In the genomic region with DNA sequence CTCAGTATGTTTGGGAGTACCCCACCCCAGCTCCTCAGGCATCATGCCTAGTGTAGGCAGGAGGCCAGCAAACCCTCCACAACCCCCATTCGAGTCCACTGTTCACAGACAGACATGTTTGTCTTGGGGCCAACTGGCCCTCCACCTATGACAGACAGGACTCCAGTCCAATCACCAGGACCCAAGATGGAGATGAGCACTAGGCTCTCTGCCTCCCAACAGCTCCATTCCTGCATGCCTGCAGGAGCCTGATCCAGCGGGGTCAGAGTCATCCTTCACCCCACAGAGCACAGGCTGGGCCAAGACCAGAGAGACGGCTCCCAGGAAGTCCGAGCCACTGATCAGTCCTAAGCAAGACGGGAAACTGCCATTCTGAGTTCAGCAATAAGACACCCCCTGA, we compare ENCODE assay signal across 11 cellular contexts. TPM values are rescaled to one million over a fixed set of nuclear protein-coding genes. Genes with fewer than 3 reads are reported as not detected.
A peak's percentile ranks its signal among the peaks of the same experiment; 100 is the strongest.
DNase-seq lines count a peak whose midpoint lies in the region; ATAC-seq and TF ChIP-seq lines count a peak whose summit lies in the region.
"Had no signal": no experiment of that assay in that cellular context is flagged by ENCODE, and none has a peak within 500 bp of the region (broad histone marks: within the 10 kb centered on the region; RNA-seq: fewer than 3 reads in every experiment).

No MANE protein-coding gene starts in this region.

- no peak for TF ChIP-seq CTCF in WTC11 (IDR thresholded peaks at IDR 0.05)
- TF ChIP-seq CTCF in gastrocnemius medialis (IDR thresholded peaks at IDR 0.05 in 4 of 5, conservative IDR thresholded peaks at IDR 0.05 in 1 of 5) = no peak

- H3K27me3 Mint-ChIP-seq in WTC11 (ENCODE audit: low read depth) = no peaks in the 10 kb centered on the region

- H3K27ac ChIP-seq in gastrocnemius medialis = peak overlapping the region in 3 of 4 donors; percentile 1 to 79 (median 69)
- H3K27ac ChIP-seq: foreskin keratinocyte had no signal

- H3K9me3 ChIP-seq in gastrocnemius medialis = no peaks in the 10 kb centered on the region

- H3K4me1 Mint-ChIP-seq in WTC11 = peaks cover 57% of the 10 kb centered on the region

- intact Hi-C loops in gastrocnemius medialis (cut with DNase I; ENCODE audit: low total_unique reads) = no loop called here

- no peak for TF ChIP-seq POLR2A in gastrocnemius medialis (IDR thresholded peaks at IDR 0.05)

- peaks cover 6% of the 10 kb centered on the region; the same call in 1 of the 2 replicates for H3K36me3 Mint-ChIP-seq in WTC11

- no peaks in the 10 kb centered on the region for H3K27me3 ChIP-seq in gastrocnemius medialis
- H3K27me3 ChIP-seq: foreskin keratinocyte had no signal

- peak overlapping the region; percentile 89 for H3K27ac Mint-ChIP-seq in WTC11

- peaks cover 33 to 49% of the 10 kb centered on the region in 2 donors for H3K4me1 ChIP-seq in gastrocnemius medialis

- POLR2A ChIA-PET in WTC11 (lab: Charles Lee) = no interaction called here

- peak; percentile 54 for DNase-seq in EL
- DNase-seq in WTC11 (ENCODE audit: low spot score) = no peak
- peak; percentile 67 for DNase-seq in hepatic stellate cell (ENCODE audit: low spot score)
- DNase-seq in gastrocnemius medialis = no peak
- DNase-seq in activated CD8-positive, alpha-beta memory T cell treated with anti-CD3 and anti-CD28 coated beads, Interleukin-2, amount 50 U/mL, for 4 hours = no peak
- DNase-seq in NCI-H146 (lab: John Stamatoyannopoulos, UW) = no peak
- DNase-seq: amygdala; stimulated activated naive CD8-positive, alpha-beta T cell treated with anti-CD3 and anti-CD28 coated beads, Interleukin-15, amount 100 ng/mL, for 72 hours had no signal

- peak; percentile 27 for ATAC-seq in WTC11
- ATAC-seq in gastrocnemius medialis = no peak
- ATAC-seq in GM18498 (IDR thresholded peaks at IDR 0.05; ENCODE audit: unreplicated experiment) = no peak
- no peak for ATAC-seq in GM21528 (IDR thresholded peaks at IDR 0.05; ENCODE audit: low FRiP score, unreplicated experiment)
- ATAC-seq: foreskin keratinocyte; stimulated activated naive CD8-positive, alpha-beta T cell treated with anti-CD3 and anti-CD28 coated beads, Interleukin-15, amount 100 ng/mL, for 72 hours had no signal

- no peak overlapping the region for H3K4me3 ChIP-seq in gastrocnemius medialis

- H3K4me3 Mint-ChIP-seq in WTC11 = no peak overlapping the region
- H3K4me3 Mint-ChIP-seq: stimulated activated naive CD8-positive, alpha-beta T cell treated with anti-CD3 and anti-CD28 coated beads, Interleukin-15, amount 100 ng/mL, for 72 hours had no signal

- in situ Hi-C loops in gastrocnemius medialis (cut with MboI; ENCODE audit: low sequenced_read_pairs in 4 of 4) = no loop called here

- CTCF ChIA-PET in WTC11 (lab: Charles Lee) = interaction anchor here (0.9 to 1.9 kb wide), 2 partner anchors 9 to 78 kb away, joined by 3 to 6 read pairs; no protein-coding TSS in a partner anchor

- no peaks in the 10 kb centered on the region for H3K9me3 Mint-ChIP-seq in WTC11
- H3K9me3 Mint-ChIP-seq: stimulated activated naive CD8-positive, alpha-beta T cell treated with anti-CD3 and anti-CD28 coated beads, Interleukin-15, amount 100 ng/mL, for 72 hours had no signal

- no peaks in the 10 kb centered on the region for H3K36me3 ChIP-seq in gastrocnemius medialis

TF ChIP-seq in WTC11, 78 proteins besides CTCF, POLR2A, EP300 and RAD21:
- TF ChIP-seq, protein P1, sequence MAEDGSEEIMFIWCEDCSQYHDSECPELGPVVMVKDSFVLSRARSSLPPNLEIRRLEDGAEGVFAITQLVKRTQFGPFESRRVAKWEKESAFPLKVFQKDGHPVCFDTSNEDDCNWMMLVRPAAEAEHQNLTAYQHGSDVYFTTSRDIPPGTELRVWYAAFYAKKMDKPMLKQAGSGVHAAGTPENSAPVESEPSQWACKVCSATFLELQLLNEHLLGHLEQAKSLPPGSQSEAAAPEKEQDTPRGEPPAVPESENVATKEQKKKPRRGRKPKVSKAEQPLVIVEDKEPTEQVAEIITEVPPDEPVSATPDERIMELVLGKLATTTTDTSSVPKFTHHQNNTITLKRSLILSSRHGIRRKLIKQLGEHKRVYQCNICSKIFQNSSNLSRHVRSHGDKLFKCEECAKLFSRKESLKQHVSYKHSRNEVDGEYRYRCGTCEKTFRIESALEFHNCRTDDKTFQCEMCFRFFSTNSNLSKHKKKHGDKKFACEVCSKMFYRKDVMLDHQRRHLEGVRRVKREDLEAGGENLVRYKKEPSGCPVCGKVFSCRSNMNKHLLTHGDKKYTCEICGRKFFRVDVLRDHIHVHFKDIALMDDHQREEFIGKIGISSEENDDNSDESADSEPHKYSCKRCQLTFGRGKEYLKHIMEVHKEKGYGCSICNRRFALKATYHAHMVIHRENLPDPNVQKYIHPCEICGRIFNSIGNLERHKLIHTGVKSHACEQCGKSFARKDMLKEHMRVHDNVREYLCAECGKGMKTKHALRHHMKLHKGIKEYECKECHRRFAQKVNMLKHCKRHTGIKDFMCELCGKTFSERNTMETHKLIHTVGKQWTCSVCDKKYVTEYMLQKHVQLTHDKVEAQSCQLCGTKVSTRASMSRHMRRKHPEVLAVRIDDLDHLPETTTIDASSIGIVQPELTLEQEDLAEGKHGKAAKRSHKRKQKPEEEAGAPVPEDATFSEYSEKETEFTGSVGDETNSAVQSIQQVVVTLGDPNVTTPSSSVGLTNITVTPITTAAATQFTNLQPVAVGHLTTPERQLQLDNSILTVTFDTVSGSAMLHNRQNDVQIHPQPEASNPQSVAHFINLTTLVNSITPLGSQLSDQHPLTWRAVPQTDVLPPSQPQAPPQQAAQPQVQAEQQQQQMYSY (CRISPR knock-in tag; IDR thresholded peaks at IDR 0.05) = no peak
- TF ChIP-seq ZNF423 (CRISPR knock-in tag; IDR thresholded peaks at IDR 0.05) = no peak
- TF ChIP-seq NFYB (CRISPR knock-in tag; conservative IDR thresholded peaks at IDR 0.05; ENCODE audit: low read depth) = 0 out of 2 replicates have a peak, but pooled peaks have one; percentile 35
- TF ChIP-seq, protein P2, sequence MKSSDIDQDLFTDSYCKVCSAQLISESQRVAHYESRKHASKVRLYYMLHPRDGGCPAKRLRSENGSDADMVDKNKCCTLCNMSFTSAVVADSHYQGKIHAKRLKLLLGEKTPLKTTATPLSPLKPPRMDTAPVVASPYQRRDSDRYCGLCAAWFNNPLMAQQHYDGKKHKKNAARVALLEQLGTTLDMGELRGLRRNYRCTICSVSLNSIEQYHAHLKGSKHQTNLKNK (CRISPR knock-in tag; IDR thresholded peaks at IDR 0.05) = no peak

RNA-seq across cellular contexts. Expression of a gene that starts 39.6 kb away (rescaled TPM):
- total RNA-seq in WTC11 (2021) (1,103 to 1,198 TPM (median 1,179 TPM) in 3 replicates), gastrocnemius medialis (100 to 1,000 TPM; 598 to 693 (median 633) TPM)

RNA-seq across cellular contexts. Expression of a gene that starts 39.7 kb away (rescaled TPM):
- total RNA-seq in WTC11 (2021) = 5.6 to 8.0 TPM (median 7.8 TPM) in 3 replicates
- total RNA-seq in gastrocnemius medialis = 1 to 10 TPM in 2 of 4 donors, under 1 TPM in 2; 0.55 to 6.5 (median 1.1) TPM

Comparison
In these comparisons a context has a peak if more than half of its experiments do, and no peak if none do; other contexts are left out.
1. DNase-seq: peak in EL (single experiment) and hepatic stellate cell (single experiment); none in WTC11 (single experiment), gastrocnemius medialis (0 of 2), activated CD8-positive, alpha-beta memory T cell treated with anti-CD3 and anti-CD28 coated beads, Interleukin-2, amount 50 U/mL, for 4 hours (single experiment) and NCI-H146 (single experiment).